In genomic region chr1:111032295-111032897, GRCh38 we compare ENCODE assay signal across 8 cellular contexts.
DNase-seq lines count a peak whose midpoint lies in the region; ATAC-seq and TF ChIP-seq lines count a peak whose summit lies in the region.

No MANE protein-coding gene starts in this region.

- H3K4me1 ChIP-seq in IMR-90 (ENCODE audit: control insufficient read depth, insufficient read depth, low read length) (no peaks in the 10 kb centered on the region), SJCRH30 (no peaks in the 10 kb centered on the region), ovary (ENCODE audit: insufficient read depth) (no peaks in the 10 kb centered on the region)

- no peak overlapping the region for H3K56ac ChIP-seq in IMR-90 (ENCODE audit: extremely low read depth, insufficient read depth, low read length)

- no peak overlapping the region for H3K9ac ChIP-seq in IMR-90 (ENCODE audit: low read depth, low read length)

- no peaks in the 10 kb centered on the region for H3K9me1 ChIP-seq in IMR-90 (ENCODE audit: insufficient read depth, low read length)

- TF ChIP-seq POLR2A in IMR-90 (IDR thresholded peaks at IDR 0.05; ENCODE audit: low read depth, low read length) (no peak), ovary (IDR thresholded peaks at IDR 0.05) (no peak)

- H2BK15ac ChIP-seq in IMR-90 (ENCODE audit: low read depth, low read length): no peak overlapping the region

- DNase-seq in SHP77 (lab: John Stamatoyannopoulos, UW) (peak; percentile 15 to 35), SHP77 treated with DMSO at 0.1 percent for 48 hours (lab: John Stamatoyannopoulos, UW) (no peak), IMR-90 (peak; percentile 27), SJCRH30 (peak; percentile 13 to 64), dorsolateral prefrontal cortex (peak in 1 of 10 donors; percentile 3), ovary (no peak)

- no peaks in the 10 kb centered on the region for H4K20me1 ChIP-seq in IMR-90 (ENCODE audit: insufficient read depth, low read length)

- CTCF ChIA-PET in IMR-90 (lab: Yijun Ruan, JAX): no interaction called here

- no peaks in the 10 kb centered on the region for H3K27me3 ChIP-seq in IMR-90 (ENCODE audit: control insufficient read depth, insufficient read depth, low read length)
- H3K27me3 ChIP-seq in SJCRH30: no peaks in the 10 kb centered on the region
- H3K27me3 ChIP-seq in dorsolateral prefrontal cortex: peaks cover 0 to 10% (median 0%) of the 10 kb centered on the region in 45 donors
- no peaks in the 10 kb centered on the region for H3K27me3 ChIP-seq in ovary

- in situ Hi-C loops in IMR-90 (cut with MboI; ENCODE audit: low sequenced_read_pairs): loop anchor here (25.0 kb wide), 1 partner anchor 305 kb away; no protein-coding TSS in a partner anchor

- no peak overlapping the region for H3K23ac ChIP-seq in IMR-90 (ENCODE audit: low read depth, low read length)

- H3K9me3 ChIP-seq in IMR-90 (ENCODE audit: control insufficient read depth, insufficient read depth, low read length) (no peaks in the 10 kb centered on the region), SJCRH30 (replicated peaks) (no peaks in the 10 kb centered on the region), ovary (no peaks in the 10 kb centered on the region)

- H3K79me1 ChIP-seq in IMR-90 (ENCODE audit: low read depth in 1 of 2, low read length in 2 of 2): no peaks in the 10 kb centered on the region

- H3K4me3 ChIP-seq in IMR-90 (ENCODE audit: insufficient read depth, low read depth, low read length): no peak overlapping the region
- H3K4me3 ChIP-seq in SJCRH30: no peak overlapping the region
- no peak overlapping the region for H3K4me3 ChIP-seq in dorsolateral prefrontal cortex
- H3K4me3 ChIP-seq in ovary: no peak overlapping the region

- H2AK9ac ChIP-seq in IMR-90 (replicated peaks; ENCODE audit: low read depth, low read length, poor library complexity): no peak overlapping the region

- no peak overlapping the region for H3K14ac ChIP-seq in IMR-90 (replicated peaks; ENCODE audit: low read depth, low read length)

- H3K9me3 Mint-ChIP-seq in nephron: peaks cover 11% of the 10 kb centered on the region

- H4K5ac ChIP-seq in IMR-90 (ENCODE audit: low read depth, low read length): no peak overlapping the region

- H3K4me1 Mint-ChIP-seq in nephron: no peaks in the 10 kb centered on the region

- H3K27ac ChIP-seq in IMR-90 (ENCODE audit: insufficient read depth, low read length): no peak overlapping the region
- no peak overlapping the region for H3K27ac ChIP-seq in SJCRH30
- no peak overlapping the region for H3K27ac ChIP-seq in dorsolateral prefrontal cortex
- no peak overlapping the region for H3K27ac ChIP-seq in ovary

- no peak for ATAC-seq in IMR-90 (ENCODE audit: low read depth)
- no peak for ATAC-seq in GM21526 (IDR thresholded peaks at IDR 0.05; ENCODE audit: low FRiP score, unreplicated experiment)

- H3K36me3 Mint-ChIP-seq in nephron (ENCODE audit: low read depth): no peaks in the 10 kb centered on the region

- H2BK5ac ChIP-seq in IMR-90 (ENCODE audit: low read depth, low read length, poor library complexity, severe bottlenecking): no peak overlapping the region

- no peak overlapping the region for H4K8ac ChIP-seq in IMR-90 (ENCODE audit: low read depth in 2 of 2, low read length in 2 of 2)

- dilution Hi-C loops in IMR-90 (cut with HindIII; ENCODE audit: low sequenced_read_pairs, unreplicated experiment): no loop called here

- no peak for TF ChIP-seq EP300 in ovary (IDR thresholded peaks at IDR 0.05)

- H3K4me3 Mint-ChIP-seq in nephron: no peak overlapping the region

- H2AFZ ChIP-seq in IMR-90 (replicated peaks; ENCODE audit: low read length, poor library complexity): no peak overlapping the region

- H3K36me3 ChIP-seq in IMR-90 (ENCODE audit: control insufficient read depth, insufficient read depth, low read length) (no peaks in the 10 kb centered on the region), SJCRH30 (no peaks in the 10 kb centered on the region), ovary (no peaks in the 10 kb centered on the region)

- no peak overlapping the region for H3K27ac Mint-ChIP-seq in nephron

- H2AK5ac ChIP-seq in IMR-90 (ENCODE audit: low read depth, low read length): no peak overlapping the region

- no peak overlapping the region for H3K4ac ChIP-seq in IMR-90 (ENCODE audit: low read depth, low read length)

- no peak overlapping the region for H2BK20ac ChIP-seq in IMR-90 (ENCODE audit: low read depth, low read length)

- no peaks in the 10 kb centered on the region for H3K27me3 Mint-ChIP-seq in nephron (ENCODE audit: low read depth)

- intact Hi-C loops in IMR-90 (cut with micrococcal nuclease): loop anchor here (1.0 to 10.0 kb wide), 2 partner anchors 185 to 192 kb away; partner anchors contain the start of gene CHI3L2
- intact Hi-C loops in dorsolateral prefrontal cortex (cut with DNase I): no loop called here
- intact Hi-C loops in ovary (cut with DNase I): no loop called here

- BruUV-seq in IMR-90 (replicated peaks; lab: Mats Ljungman, UMichigan): no TSS peak

- no peak overlapping the region for H2BK120ac ChIP-seq in IMR-90 (ENCODE audit: low read depth, low read length)

- H3K4me2 ChIP-seq in IMR-90 (ENCODE audit: low read depth, low read length): no peak overlapping the region

- 33% methylated on average over 1 of the region's 9 CpGs; no CpG with 5 or more reads in 1 of the 2 experiments for WGBS in IMR-90 (ENCODE audit: extremely low coverage in 2 of 2, insufficient read length in 1 of 2), 2 experiments
- 21 to 23% (median 23%) methylated on average over 9 of the region's 9 CpGs for WGBS in ovary, 3 donors

- TF ChIP-seq CTCF in IMR-90 (conservative IDR thresholded peaks at IDR 0.05; ENCODE audit: low read depth, low read length): peak; percentile 62
- peak; percentile 73 to 94 (median 84) for TF ChIP-seq CTCF in dorsolateral prefrontal cortex (IDR thresholded peaks at IDR 0.05 in 54 of 56, conservative IDR thresholded peaks at IDR 0.05 in 2 of 56; ENCODE audit: low read depth in 1 of 56, partially characterized antibody in 56 of 56)
- TF ChIP-seq CTCF in nephron (IDR thresholded peaks at IDR 0.05; ENCODE audit: unreplicated experiment in 3 of 3): peak; percentile 82 to 86 (median 84)
- TF ChIP-seq CTCF in ovary (IDR thresholded peaks at IDR 0.05): no peak

- no peak overlapping the region for H4K91ac ChIP-seq in IMR-90 (ENCODE audit: insufficient read depth, low read depth, low read length)

- TF ChIP-seq RAD21 in IMR-90 (IDR thresholded peaks at IDR 0.05; ENCODE audit: low read length): peak; percentile 35; the same call in 1 of the 2 replicates

- H3K18ac ChIP-seq in IMR-90 (ENCODE audit: low read depth, low read length): no peak overlapping the region

- POLR2A ChIA-PET in IMR-90 (lab: Charles Lee; ENCODE audit: unreplicated experiment): no interaction called here

TF ChIP-seq in IMR-90, 13 proteins besides CTCF, POLR2A, EP300 and RAD21:
- TF ChIP-seq NFE2L2 (IDR thresholded peaks at IDR 0.05; ENCODE audit: low read depth, low read length) (no peak), MXI1 (IDR thresholded peaks at IDR 0.05; ENCODE audit: borderline replicate concordance, low read depth, low read length) (no peak), RFX5 (IDR thresholded peaks at IDR 0.05; ENCODE audit: low read depth, low read length) (no peak), CEBPB (IDR thresholded peaks at IDR 0.05; ENCODE audit: low read depth, low read length) (no peak), RCOR1 (IDR thresholded peaks at IDR 0.05; ENCODE audit: insufficient replicate concordance, low read length) (no peak), SMC3 (IDR thresholded peaks at IDR 0.05; ENCODE audit: low read depth, low read length) (no peak), CHD1 (IDR thresholded peaks at IDR 0.05; ENCODE audit: low read depth, low read length) (no peak), FOS (IDR thresholded peaks at IDR 0.05; ENCODE audit: low read depth, low read length) (no peak), BHLHE40 (IDR thresholded peaks at IDR 0.05; ENCODE audit: low read depth, low read length) (no peak)
- TF ChIP-seq, protein P1, sequence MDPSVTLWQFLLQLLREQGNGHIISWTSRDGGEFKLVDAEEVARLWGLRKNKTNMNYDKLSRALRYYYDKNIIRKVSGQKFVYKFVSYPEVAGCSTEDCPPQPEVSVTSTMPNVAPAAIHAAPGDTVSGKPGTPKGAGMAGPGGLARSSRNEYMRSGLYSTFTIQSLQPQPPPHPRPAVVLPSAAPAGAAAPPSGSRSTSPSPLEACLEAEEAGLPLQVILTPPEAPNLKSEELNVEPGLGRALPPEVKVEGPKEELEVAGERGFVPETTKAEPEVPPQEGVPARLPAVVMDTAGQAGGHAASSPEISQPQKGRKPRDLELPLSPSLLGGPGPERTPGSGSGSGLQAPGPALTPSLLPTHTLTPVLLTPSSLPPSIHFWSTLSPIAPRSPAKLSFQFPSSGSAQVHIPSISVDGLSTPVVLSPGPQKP (IDR thresholded peaks at IDR 0.05; ENCODE audit: borderline replicate concordance, low read depth, low read length): no peak
- TF ChIP-seq, protein P2, sequence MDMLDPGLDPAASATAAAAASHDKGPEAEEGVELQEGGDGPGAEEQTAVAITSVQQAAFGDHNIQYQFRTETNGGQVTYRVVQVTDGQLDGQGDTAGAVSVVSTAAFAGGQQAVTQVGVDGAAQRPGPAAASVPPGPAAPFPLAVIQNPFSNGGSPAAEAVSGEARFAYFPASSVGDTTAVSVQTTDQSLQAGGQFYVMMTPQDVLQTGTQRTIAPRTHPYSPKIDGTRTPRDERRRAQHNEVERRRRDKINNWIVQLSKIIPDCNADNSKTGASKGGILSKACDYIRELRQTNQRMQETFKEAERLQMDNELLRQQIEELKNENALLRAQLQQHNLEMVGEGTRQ (IDR thresholded peaks at IDR 0.05; ENCODE audit: low read depth, low read length): no peak
TF ChIP-seq in IMR-90: peak in this region for 0.

Comparison
In these comparisons a context has a peak if more than half of its experiments do, and no peak if none do; other contexts are left out.
1. DNase-seq: peak in SHP77 (2 of 2), IMR-90 (single experiment) and SJCRH30 (2 of 2); none in SHP77 treated with DMSO at 0.1 percent for 48 hours (single experiment) and ovary (0 of 5).
2. CTCF ChIP-seq: peak in IMR-90 (single experiment), dorsolateral prefrontal cortex (56 of 56) and nephron (3 of 3); none in ovary (0 of 3).